1 cellular context compared by ENCODE assay signal in the genomic region with DNA sequence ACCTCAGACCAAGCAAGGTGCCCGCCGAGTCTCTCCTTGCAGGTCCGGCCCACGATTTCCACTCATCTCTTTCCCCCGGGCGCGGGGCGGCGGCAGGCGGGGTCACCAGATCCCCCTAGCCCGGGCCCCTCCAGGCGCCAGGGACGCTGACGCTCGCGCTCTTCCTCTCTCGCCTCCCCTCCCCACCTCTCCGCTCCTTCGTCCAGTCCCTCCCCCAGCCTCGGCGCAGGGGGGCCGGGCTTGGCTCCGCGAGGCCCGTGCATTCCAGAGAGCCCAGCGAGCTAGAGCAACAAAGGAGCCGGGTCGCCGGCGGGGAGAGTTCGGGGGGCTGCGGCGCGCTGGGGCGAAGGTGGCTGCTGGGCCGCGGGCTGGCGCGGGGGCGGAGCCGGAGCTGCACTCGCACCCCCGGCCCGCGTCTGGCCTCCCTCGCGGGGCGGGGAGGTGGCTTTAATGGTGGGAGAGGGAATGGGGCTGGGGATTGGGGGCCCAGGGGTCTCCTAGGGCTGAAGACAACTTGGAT.
TF ChIP-seq lines count a peak whose summit lies in the region.

A gene (plus strand): TSS at position 262 of the 520 bp plus-strand sequence. CDS start 519 bp downstream, outside the sequence.

TF ChIP-seq in HEK293, 187 proteins besides CTCF, POLR2A, EP300 and RAD21 (continued from another document and continues in another):
- TF ChIP-seq, protein P1, sequence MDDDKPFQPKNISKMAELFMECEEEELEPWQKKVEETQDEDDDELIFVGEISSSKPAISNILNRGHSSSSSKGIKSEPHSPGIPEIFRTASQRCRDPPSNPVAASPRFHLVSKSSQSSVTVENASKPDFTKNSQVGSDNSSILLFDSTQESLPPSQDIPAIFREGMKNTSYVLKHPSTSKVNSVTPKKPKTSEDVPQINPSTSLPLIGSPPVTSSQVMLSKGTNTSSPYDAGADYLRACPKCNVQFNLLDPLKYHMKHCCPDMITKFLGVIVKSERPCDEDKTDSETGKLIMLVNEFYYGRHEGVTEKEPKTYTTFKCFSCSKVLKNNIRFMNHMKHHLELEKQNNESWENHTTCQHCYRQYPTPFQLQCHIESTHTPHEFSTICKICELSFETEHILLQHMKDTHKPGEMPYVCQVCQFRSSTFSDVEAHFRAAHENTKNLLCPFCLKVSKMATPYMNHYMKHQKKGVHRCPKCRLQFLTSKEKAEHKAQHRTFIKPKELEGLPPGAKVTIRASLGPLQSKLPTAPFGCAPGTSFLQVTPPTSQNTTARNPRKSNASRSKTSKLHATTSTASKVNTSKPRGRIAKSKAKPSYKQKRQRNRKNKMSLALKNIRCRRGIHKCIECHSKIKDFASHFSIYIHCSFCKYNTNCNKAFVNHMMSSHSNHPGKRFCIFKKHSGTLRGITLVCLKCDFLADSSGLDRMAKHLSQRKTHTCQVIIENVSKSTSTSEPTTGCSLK (tag by site-specific recombination; IDR thresholded peaks at IDR 0.05) = no peak
- TF ChIP-seq ZNF292 (tag by site-specific recombination; IDR thresholded peaks at IDR 0.05; ENCODE audit: borderline replicate concordance, low read depth) (no peak), ZIC2 (tag by site-specific recombination; IDR thresholded peaks at IDR 0.05) (peak; percentile 51; the same call in 1 of the 2 replicates), ZNF777 (tag by site-specific recombination; IDR thresholded peaks at IDR 0.05; ENCODE audit: borderline replicate concordance) (no peak), ZNF747 (tag by site-specific recombination; IDR thresholded peaks at IDR 0.05) (no peak), ZNF549 (tag by site-specific recombination; IDR thresholded peaks at IDR 0.05) (no peak), HOXA7 (CRISPR knock-in tag; IDR thresholded peaks at IDR 0.05; ENCODE audit: borderline replicate concordance) (no peak), KLF9 (tag by site-specific recombination; IDR thresholded peaks at IDR 0.05; ENCODE audit: low read depth) (peak; percentile 55; the same call in 1 of the 2 replicates), ZNF670 (tag by site-specific recombination; IDR thresholded peaks at IDR 0.05; ENCODE audit: low read depth) (no peak), HOXC10 (CRISPR knock-in tag; IDR thresholded peaks at IDR 0.05) (no peak), ZNF654 (tag by site-specific recombination; IDR thresholded peaks at IDR 0.05; ENCODE audit: low read depth) (no peak), BCL11A (tag by site-specific recombination; IDR thresholded peaks at IDR 0.05; ENCODE audit: low read depth) (no peak), ZNF133 (tag by site-specific recombination; IDR thresholded peaks at IDR 0.05) (no peak), ZNF423 (tag by site-specific recombination; IDR thresholded peaks at IDR 0.05) (no peak), GLIS1 (tag by site-specific recombination; IDR thresholded peaks at IDR 0.05) (peak; percentile 80), MEIS1 (CRISPR knock-in tag; IDR thresholded peaks at IDR 0.05; ENCODE audit: borderline replicate concordance) (no peak), GLI4 (tag by site-specific recombination; IDR thresholded peaks at IDR 0.05) (no peak), ZNF548 (tag by site-specific recombination; IDR thresholded peaks at IDR 0.05) (no peak), ZNF248 (tag by site-specific recombination; IDR thresholded peaks at IDR 0.05) (no peak), ZNF544 (tag by site-specific recombination; IDR thresholded peaks at IDR 0.05) (no peak), ZNF416 (tag by site-specific recombination; IDR thresholded peaks at IDR 0.05) (no peak), ZNF624 (tag by site-specific recombination; IDR thresholded peaks at IDR 0.05) (no peak), ZNF561 (tag by site-specific recombination; IDR thresholded peaks at IDR 0.05; ENCODE audit: borderline replicate concordance) (no peak), ZFHX2 (tag by site-specific recombination; conservative IDR thresholded peaks at IDR 0.05) (peak; percentile 53; the same call in 1 of the 2 replicates), ZNF23 (tag by site-specific recombination; IDR thresholded peaks at IDR 0.05; ENCODE audit: borderline replicate concordance) (no peak), ZNF514 (tag by site-specific recombination; IDR thresholded peaks at IDR 0.05) (no peak)
- TF ChIP-seq, protein P2, sequence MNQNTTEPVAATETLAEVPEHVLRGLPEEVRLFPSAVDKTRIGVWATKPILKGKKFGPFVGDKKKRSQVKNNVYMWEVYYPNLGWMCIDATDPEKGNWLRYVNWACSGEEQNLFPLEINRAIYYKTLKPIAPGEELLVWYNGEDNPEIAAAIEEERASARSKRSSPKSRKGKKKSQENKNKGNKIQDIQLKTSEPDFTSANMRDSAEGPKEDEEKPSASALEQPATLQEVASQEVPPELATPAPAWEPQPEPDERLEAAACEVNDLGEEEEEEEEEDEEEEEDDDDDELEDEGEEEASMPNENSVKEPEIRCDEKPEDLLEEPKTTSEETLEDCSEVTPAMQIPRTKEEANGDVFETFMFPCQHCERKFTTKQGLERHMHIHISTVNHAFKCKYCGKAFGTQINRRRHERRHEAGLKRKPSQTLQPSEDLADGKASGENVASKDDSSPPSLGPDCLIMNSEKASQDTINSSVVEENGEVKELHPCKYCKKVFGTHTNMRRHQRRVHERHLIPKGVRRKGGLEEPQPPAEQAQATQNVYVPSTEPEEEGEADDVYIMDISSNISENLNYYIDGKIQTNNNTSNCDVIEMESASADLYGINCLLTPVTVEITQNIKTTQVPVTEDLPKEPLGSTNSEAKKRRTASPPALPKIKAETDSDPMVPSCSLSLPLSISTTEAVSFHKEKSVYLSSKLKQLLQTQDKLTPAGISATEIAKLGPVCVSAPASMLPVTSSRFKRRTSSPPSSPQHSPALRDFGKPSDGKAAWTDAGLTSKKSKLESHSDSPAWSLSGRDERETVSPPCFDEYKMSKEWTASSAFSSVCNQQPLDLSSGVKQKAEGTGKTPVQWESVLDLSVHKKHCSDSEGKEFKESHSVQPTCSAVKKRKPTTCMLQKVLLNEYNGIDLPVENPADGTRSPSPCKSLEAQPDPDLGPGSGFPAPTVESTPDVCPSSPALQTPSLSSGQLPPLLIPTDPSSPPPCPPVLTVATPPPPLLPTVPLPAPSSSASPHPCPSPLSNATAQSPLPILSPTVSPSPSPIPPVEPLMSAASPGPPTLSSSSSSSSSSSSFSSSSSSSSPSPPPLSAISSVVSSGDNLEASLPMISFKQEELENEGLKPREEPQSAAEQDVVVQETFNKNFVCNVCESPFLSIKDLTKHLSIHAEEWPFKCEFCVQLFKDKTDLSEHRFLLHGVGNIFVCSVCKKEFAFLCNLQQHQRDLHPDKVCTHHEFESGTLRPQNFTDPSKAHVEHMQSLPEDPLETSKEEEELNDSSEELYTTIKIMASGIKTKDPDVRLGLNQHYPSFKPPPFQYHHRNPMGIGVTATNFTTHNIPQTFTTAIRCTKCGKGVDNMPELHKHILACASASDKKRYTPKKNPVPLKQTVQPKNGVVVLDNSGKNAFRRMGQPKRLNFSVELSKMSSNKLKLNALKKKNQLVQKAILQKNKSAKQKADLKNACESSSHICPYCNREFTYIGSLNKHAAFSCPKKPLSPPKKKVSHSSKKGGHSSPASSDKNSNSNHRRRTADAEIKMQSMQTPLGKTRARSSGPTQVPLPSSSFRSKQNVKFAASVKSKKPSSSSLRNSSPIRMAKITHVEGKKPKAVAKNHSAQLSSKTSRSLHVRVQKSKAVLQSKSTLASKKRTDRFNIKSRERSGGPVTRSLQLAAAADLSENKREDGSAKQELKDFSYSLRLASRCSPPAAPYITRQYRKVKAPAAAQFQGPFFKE (tag by site-specific recombination; IDR thresholded peaks at IDR 0.05; ENCODE audit: borderline replicate concordance) = no peak
- TF ChIP-seq, protein P3, sequence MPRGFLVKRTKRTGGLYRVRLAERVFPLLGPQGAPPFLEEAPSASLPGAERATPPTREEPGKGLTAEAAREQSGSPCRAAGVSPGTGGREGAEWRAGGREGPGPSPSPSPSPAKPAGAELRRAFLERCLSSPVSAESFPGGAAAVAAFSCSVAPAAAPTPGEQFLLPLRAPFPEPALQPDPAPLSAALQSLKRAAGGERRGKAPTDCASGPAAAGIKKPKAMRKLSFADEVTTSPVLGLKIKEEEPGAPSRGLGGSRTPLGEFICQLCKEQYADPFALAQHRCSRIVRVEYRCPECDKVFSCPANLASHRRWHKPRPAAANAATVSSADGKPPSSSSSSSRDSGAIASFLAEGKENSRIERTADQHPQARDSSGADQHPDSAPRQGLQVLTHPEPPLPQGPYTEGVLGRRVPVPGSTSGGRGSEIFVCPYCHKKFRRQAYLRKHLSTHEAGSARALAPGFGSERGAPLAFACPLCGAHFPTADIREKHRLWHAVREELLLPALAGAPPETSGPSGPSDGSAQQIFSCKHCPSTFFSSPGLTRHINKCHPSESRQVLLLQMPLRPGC (tag by site-specific recombination; IDR thresholded peaks at IDR 0.05) = 0 out of 2 replicates have a peak, but pooled peaks have one; percentile 32
- TF ChIP-seq, protein P4, sequence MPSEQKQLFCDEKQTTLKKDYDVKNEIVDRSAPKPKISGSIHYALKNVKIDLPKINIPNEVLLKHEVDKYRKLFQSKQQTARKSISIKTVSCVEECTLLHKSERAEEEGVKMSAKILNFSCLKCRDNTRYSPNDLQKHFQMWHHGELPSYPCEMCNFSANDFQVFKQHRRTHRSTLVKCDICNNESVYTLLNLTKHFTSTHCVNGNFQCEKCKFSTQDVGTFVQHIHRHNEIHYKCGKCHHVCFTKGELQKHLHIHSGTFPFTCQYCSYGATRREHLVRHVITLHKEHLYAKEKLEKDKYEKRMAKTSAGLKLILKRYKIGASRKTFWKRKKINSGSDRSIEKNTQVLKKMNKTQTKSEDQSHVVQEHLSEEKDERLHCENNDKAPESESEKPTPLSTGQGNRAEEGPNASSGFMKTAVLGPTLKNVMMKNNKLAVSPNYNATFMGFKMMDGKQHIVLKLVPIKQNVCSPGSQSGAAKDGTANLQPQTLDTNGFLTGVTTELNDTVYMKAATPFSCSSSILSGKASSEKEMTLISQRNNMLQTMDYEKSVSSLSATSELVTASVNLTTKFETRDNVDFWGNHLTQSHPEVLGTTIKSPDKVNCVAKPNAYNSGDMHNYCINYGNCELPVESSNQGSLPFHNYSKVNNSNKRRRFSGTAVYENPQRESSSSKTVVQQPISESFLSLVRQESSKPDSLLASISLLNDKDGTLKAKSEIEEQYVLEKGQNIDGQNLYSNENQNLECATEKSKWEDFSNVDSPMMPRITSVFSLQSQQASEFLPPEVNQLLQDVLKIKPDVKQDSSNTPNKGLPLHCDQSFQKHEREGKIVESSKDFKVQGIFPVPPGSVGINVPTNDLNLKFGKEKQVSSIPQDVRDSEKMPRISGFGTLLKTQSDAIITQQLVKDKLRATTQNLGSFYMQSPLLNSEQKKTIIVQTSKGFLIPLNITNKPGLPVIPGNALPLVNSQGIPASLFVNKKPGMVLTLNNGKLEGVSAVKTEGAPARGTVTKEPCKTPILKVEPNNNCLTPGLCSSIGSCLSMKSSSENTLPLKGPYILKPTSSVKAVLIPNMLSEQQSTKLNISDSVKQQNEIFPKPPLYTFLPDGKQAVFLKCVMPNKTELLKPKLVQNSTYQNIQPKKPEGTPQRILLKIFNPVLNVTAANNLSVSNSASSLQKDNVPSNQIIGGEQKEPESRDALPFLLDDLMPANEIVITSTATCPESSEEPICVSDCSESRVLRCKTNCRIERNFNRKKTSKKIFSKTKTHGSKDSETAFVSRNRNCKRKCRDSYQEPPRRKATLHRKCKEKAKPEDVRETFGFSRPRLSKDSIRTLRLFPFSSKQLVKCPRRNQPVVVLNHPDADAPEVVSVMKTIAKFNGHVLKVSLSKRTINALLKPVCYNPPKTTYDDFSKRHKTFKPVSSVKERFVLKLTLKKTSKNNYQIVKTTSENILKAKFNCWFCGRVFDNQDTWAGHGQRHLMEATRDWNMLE (tag by site-specific recombination; conservative IDR thresholded peaks at IDR 0.05; ENCODE audit: low read depth) = no peak
- TF ChIP-seq, protein P5, sequence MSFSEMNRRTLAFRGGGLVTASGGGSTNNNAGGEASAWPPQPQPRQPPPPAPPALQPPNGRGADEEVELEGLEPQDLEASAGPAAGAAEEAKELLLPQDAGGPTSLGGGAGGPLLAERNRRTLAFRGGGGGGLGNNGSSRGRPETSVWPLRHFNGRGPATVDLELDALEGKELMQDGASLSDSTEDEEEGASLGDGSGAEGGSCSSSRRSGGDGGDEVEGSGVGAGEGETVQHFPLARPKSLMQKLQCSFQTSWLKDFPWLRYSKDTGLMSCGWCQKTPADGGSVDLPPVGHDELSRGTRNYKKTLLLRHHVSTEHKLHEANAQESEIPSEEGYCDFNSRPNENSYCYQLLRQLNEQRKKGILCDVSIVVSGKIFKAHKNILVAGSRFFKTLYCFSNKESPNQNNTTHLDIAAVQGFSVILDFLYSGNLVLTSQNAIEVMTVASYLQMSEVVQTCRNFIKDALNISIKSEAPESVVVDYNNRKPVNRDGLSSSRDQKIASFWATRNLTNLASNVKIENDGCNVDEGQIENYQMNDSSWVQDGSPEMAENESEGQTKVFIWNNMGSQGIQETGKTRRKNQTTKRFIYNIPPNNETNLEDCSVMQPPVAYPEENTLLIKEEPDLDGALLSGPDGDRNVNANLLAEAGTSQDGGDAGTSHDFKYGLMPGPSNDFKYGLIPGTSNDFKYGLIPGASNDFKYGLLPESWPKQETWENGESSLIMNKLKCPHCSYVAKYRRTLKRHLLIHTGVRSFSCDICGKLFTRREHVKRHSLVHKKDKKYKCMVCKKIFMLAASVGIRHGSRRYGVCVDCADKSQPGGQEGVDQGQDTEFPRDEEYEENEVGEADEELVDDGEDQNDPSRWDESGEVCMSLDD (tag by site-specific recombination; IDR thresholded peaks at IDR 0.05) = peak; percentile 84
- TF ChIP-seq, protein P6, sequence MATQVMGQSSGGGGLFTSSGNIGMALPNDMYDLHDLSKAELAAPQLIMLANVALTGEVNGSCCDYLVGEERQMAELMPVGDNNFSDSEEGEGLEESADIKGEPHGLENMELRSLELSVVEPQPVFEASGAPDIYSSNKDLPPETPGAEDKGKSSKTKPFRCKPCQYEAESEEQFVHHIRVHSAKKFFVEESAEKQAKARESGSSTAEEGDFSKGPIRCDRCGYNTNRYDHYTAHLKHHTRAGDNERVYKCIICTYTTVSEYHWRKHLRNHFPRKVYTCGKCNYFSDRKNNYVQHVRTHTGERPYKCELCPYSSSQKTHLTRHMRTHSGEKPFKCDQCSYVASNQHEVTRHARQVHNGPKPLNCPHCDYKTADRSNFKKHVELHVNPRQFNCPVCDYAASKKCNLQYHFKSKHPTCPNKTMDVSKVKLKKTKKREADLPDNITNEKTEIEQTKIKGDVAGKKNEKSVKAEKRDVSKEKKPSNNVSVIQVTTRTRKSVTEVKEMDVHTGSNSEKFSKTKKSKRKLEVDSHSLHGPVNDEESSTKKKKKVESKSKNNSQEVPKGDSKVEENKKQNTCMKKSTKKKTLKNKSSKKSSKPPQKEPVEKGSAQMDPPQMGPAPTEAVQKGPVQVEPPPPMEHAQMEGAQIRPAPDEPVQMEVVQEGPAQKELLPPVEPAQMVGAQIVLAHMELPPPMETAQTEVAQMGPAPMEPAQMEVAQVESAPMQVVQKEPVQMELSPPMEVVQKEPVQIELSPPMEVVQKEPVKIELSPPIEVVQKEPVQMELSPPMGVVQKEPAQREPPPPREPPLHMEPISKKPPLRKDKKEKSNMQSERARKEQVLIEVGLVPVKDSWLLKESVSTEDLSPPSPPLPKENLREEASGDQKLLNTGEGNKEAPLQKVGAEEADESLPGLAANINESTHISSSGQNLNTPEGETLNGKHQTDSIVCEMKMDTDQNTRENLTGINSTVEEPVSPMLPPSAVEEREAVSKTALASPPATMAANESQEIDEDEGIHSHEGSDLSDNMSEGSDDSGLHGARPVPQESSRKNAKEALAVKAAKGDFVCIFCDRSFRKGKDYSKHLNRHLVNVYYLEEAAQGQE (tag by site-specific recombination; IDR thresholded peaks at IDR 0.05) = no peak
